18 cellular contexts compared by ENCODE assay signal in genomic region chr6:37653229-37653628, GRCh38.
"Had no signal": no experiment of that assay in that cellular context is flagged by ENCODE, and none has a peak within 500 bp of the region (broad histone marks: within the 10 kb centered on the region; RNA-seq: fewer than 3 reads in every experiment).

No MANE protein-coding gene starts in this region.

- H3K27ac ChIP-seq: breast epithelium, colonic mucosa, epithelial cell of prostate, esophagus squamous epithelium, left lung, neutrophil, sigmoid colon, testis, transverse colon, WERI-Rb-1 had no signal

- H3K4me1 Mint-ChIP-seq: nephron had no signal

- H3K4me3 ChIP-seq: breast epithelium, colonic mucosa, esophagus squamous epithelium, left lung, sigmoid colon, testis, transverse colon had no signal

- H3K4me3 Mint-ChIP-seq: activated T-helper 1 cell treated with anti-CD3 and anti-CD28 coated beads, Interleukin-12 subunit alpha, Interleukin-12 subunit beta, Interleukin-2, Interleukin-4 antibody, amounts not matched to agents 30 ng/mL and 10 ng/mL and 1 ng/mL, durations not matched to agents 14 hours and 24 hours and 36 hours; nephron; T-helper 17 cell had no signal

- H3K36me3 ChIP-seq: breast epithelium, colonic mucosa, left lung, neutrophil, transverse colon had no signal

- H3K9me3 ChIP-seq: colonic mucosa, neutrophil, testis had no signal

- ATAC-seq: activated CD4-positive, CD25-positive, alpha-beta regulatory T cell treated with anti-CD3 and anti-CD28 coated beads, Interleukin-2, amount 50 U/mL, for 24 hours; T-helper 17 cell had no signal

- H3K27me3 ChIP-seq: testis had no signal

- H3K27ac Mint-ChIP-seq: activated T-helper 1 cell treated with anti-CD3 and anti-CD28 coated beads, Interleukin-12 subunit alpha, Interleukin-12 subunit beta, Interleukin-2, Interleukin-4 antibody, amounts not matched to agents 30 ng/mL and 10 ng/mL and 1 ng/mL, durations not matched to agents 14 hours and 24 hours and 36 hours; nephron; progenitor cell of endocrine pancreas; T-helper 17 cell had no signal

- DNase-seq: amniotic stem cell; cerebellar nuclear complex; esophagus squamous epithelium; left lung; sigmoid colon; stimulated activated naive CD4-positive, alpha-beta T cell treated with Interleukin-2 at 50 U/mL for 16 hours; T-helper 17 cell had no signal

- H3K4me1 ChIP-seq: breast epithelium, colonic mucosa, testis had no signal
